Comparison of ENCODE assay signal across 9 cellular contexts in genomic region chr11:75816561-75817239, GRCh38. TPM values are rescaled to one million over a fixed set of nuclear protein-coding genes. Genes with fewer than 3 reads are reported as not detected.
A peak's percentile ranks its signal among the peaks of the same experiment; 100 is the strongest.
DNase-seq lines count a peak whose midpoint lies in the region; TF ChIP-seq lines count a peak whose summit lies in the region.
"Had no signal": no experiment of that assay in that cellular context is flagged by ENCODE, and none has a peak within 500 bp of the region (broad histone marks: within the 10 kb centered on the region; RNA-seq: fewer than 3 reads in every experiment).

No MANE protein-coding gene starts in this region.

- no peak overlapping the region for H2BK12ac ChIP-seq in neuronal stem cell (ENCODE audit: low read length)

- H3K4me3 ChIP-seq in Loucy (ENCODE audit: low read length, poor library complexity, severe bottlenecking) (peak overlapping the region; percentile 76), cardiac fibroblast (replicated peaks in 1 of 2; ENCODE audit: low read depth in 2 of 2, low read length in 2 of 2) (peak overlapping the region; percentile 84 to 86), neuronal stem cell (ENCODE audit: low read length in 2 of 2) (peak overlapping the region in 1 of 2 donors; percentile 59)

- H3K9ac ChIP-seq in Loucy (ENCODE audit: low read depth, low read length, poor library complexity, severe bottlenecking) (peak overlapping the region; percentile 80), neuronal stem cell (ENCODE audit: low read depth, low read length, poor library complexity) (peak overlapping the region; percentile 36)

- no peak overlapping the region for H3K18ac ChIP-seq in neuronal stem cell (ENCODE audit: low read length)

- no peak overlapping the region for H3K4ac ChIP-seq in neuronal stem cell (ENCODE audit: low read length)

- 100% methylated on average over 1 of the region's 6 CpGs; no CpG with 5 or more reads in 1 of the 2 donors for WGBS in neuronal stem cell (ENCODE audit: extremely low coverage in 2 of 2, insufficient read length in 2 of 2, insufficient replicate concordance in 1 of 2), 2 donors

- H2BK15ac ChIP-seq in neuronal stem cell (ENCODE audit: low read length): no peak overlapping the region

- H3K27me3 Mint-ChIP-seq in activated T-helper 2 cell treated with anti-CD3 and anti-CD28 coated beads, Interferon-gamma antibody, Interleukin-2, Interleukin-4, amounts not matched to agents 10 μg/mL and 5 μg/mL and 100 μg/mL, durations not matched to agents 14 hours and 24 hours and 36 hours (ENCODE audit: low read depth): no peaks in the 10 kb centered on the region
- H3K27me3 Mint-ChIP-seq: dendritic cell treated with granulocyte-macrophage colony-stimulating factor and Interleukin-4, amounts not matched to agents 40 ng/mL and 50 ng/mL, for 4 days had no signal

- DNase-seq in CMK (ENCODE audit: low read depth) (peak; percentile 20), cardiac fibroblast (ENCODE audit: low read depth in 2 of 2) (peak; percentile 18 to 21), neuronal stem cell (ENCODE audit: low spot score) (no peak), NCI-H446 (lab: John Stamatoyannopoulos, UW) (no peak), hippocampal formation (lab: John Stamatoyannopoulos, UW) (no peak), anterior cingulate cortex (lab: John Stamatoyannopoulos, UW) (no peak)
- no peak for DNase-seq in activated T-helper 2 cell treated with anti-CD3 and anti-CD28 coated beads, Interferon-gamma antibody, Interleukin-2, Interleukin-4, amounts not matched to agents 10 μg/mL and 5 μg/mL and 100 μg/mL, durations not matched to agents 14 hours and 24 hours and 36 hours (ENCODE audit: low spot score)

- H3K79me1 ChIP-seq in neuronal stem cell (ENCODE audit: low read depth, low read length): peaks cover 4% of the 10 kb centered on the region

- H2BK120ac ChIP-seq in neuronal stem cell (ENCODE audit: low read depth, low read length): no peak overlapping the region

- H3K4me1 Mint-ChIP-seq in activated T-helper 2 cell treated with anti-CD3 and anti-CD28 coated beads, Interferon-gamma antibody, Interleukin-2, Interleukin-4, amounts not matched to agents 10 μg/mL and 5 μg/mL and 100 μg/mL, durations not matched to agents 14 hours and 24 hours and 36 hours (ENCODE audit: low read depth): peaks cover 13% of the 10 kb centered on the region

- H3K27me3 ChIP-seq in Loucy (ENCODE audit: insufficient read depth, low read length, poor library complexity, severe bottlenecking): no peaks in the 10 kb centered on the region
- H3K27me3 ChIP-seq in neuronal stem cell (ENCODE audit: control insufficient read depth in 3 of 3, insufficient read depth in 3 of 3, low read depth in 1 of 3, low read length in 3 of 3): peaks cover 0 to 2% (median 0%) of the 10 kb centered on the region in 3 experiments

- no peak overlapping the region for H2AK5ac ChIP-seq in neuronal stem cell (ENCODE audit: low read depth, low read length)

- H3K36me3 Mint-ChIP-seq in activated T-helper 2 cell treated with anti-CD3 and anti-CD28 coated beads, Interferon-gamma antibody, Interleukin-2, Interleukin-4, amounts not matched to agents 10 μg/mL and 5 μg/mL and 100 μg/mL, durations not matched to agents 14 hours and 24 hours and 36 hours (ENCODE audit: low read depth): peaks cover 6% of the 10 kb centered on the region

- TF ChIP-seq CTCF in Loucy (conservative IDR thresholded peaks at IDR 0.05; ENCODE audit: low read length): no peak
- TF ChIP-seq CTCF in cardiac fibroblast (IDR thresholded peaks at IDR 0.05; ENCODE audit: low read depth, low read length): no peak

- no peak overlapping the region for H4K91ac ChIP-seq in neuronal stem cell (ENCODE audit: low read depth, low read length, poor library complexity)

- H3K36me3 ChIP-seq in Loucy (ENCODE audit: insufficient read depth, low read length) (no peaks in the 10 kb centered on the region), neuronal stem cell (replicated peaks in 1 of 2; ENCODE audit: control insufficient read depth in 2 of 2, insufficient read depth in 2 of 2, low read length in 2 of 2) (peaks cover 0 to 3% of the 10 kb centered on the region in 2 donors)

- H3K4me1 ChIP-seq in Loucy (ENCODE audit: insufficient read depth, low read length, poor library complexity, severe bottlenecking) (peaks cover 28% of the 10 kb centered on the region), neuronal stem cell (ENCODE audit: control insufficient read depth in 2 of 2, insufficient read depth in 1 of 2, low read depth in 1 of 2, low read length in 2 of 2) (peaks cover 10 to 11% of the 10 kb centered on the region in 2 donors)

- no peaks in the 10 kb centered on the region for H3K9me3 ChIP-seq in Loucy (ENCODE audit: insufficient read depth, low read depth, low read length)
- no peaks in the 10 kb centered on the region for H3K9me3 ChIP-seq in neuronal stem cell (replicated peaks in 1 of 2; ENCODE audit: control insufficient read depth in 2 of 2, insufficient read depth in 1 of 2, low read depth in 1 of 2, low read length in 2 of 2)

- intact Hi-C loops in activated T-helper 2 cell treated with anti-CD3 and anti-CD28 coated beads, Interferon-gamma antibody, Interleukin-2, Interleukin-4, amounts not matched to agents 10 μg/mL and 5 μg/mL and 100 μg/mL, durations not matched to agents 14 hours and 24 hours and 36 hours (cut with micrococcal nuclease): loop anchor here (5.0 to 10.0 kb wide), 2 partner anchors 51 to 418 kb away; no protein-coding TSS in a partner anchor

- no peak overlapping the region for H3K23ac ChIP-seq in neuronal stem cell (ENCODE audit: low read depth, low read length, poor library complexity)

- H3K27ac Mint-ChIP-seq in activated T-helper 2 cell treated with anti-CD3 and anti-CD28 coated beads, Interferon-gamma antibody, Interleukin-2, Interleukin-4, amounts not matched to agents 10 μg/mL and 5 μg/mL and 100 μg/mL, durations not matched to agents 14 hours and 24 hours and 36 hours: no peak overlapping the region
- H3K27ac Mint-ChIP-seq: dendritic cell treated with granulocyte-macrophage colony-stimulating factor and Interleukin-4, amounts not matched to agents 40 ng/mL and 50 ng/mL, for 4 days had no signal

- H2BK5ac ChIP-seq in neuronal stem cell (ENCODE audit: low read length): no peak overlapping the region

- H4K20me1 ChIP-seq in Loucy (ENCODE audit: insufficient read depth, low read length, poor library complexity, severe bottlenecking): peaks cover 23% of the 10 kb centered on the region

- no peaks in the 10 kb centered on the region for H3K9me3 Mint-ChIP-seq in activated T-helper 2 cell treated with anti-CD3 and anti-CD28 coated beads, Interferon-gamma antibody, Interleukin-2, Interleukin-4, amounts not matched to agents 10 μg/mL and 5 μg/mL and 100 μg/mL, durations not matched to agents 14 hours and 24 hours and 36 hours
- H3K9me3 Mint-ChIP-seq: dendritic cell treated with granulocyte-macrophage colony-stimulating factor and Interleukin-4, amounts not matched to agents 40 ng/mL and 50 ng/mL, for 4 days had no signal

- no peaks in the 10 kb centered on the region for H3F3A ChIP-seq in Loucy (ENCODE audit: low read depth)

- H3K14ac ChIP-seq in neuronal stem cell (ENCODE audit: low read length): no peak overlapping the region

- H3K9me2 ChIP-seq in Loucy (replicated peaks; ENCODE audit: low read depth, low read length): no peaks in the 10 kb centered on the region

- no peak overlapping the region for H4K8ac ChIP-seq in neuronal stem cell (ENCODE audit: low read depth, low read length)

- peaks cover 59% of the 10 kb centered on the region for H3K79me2 ChIP-seq in Loucy (ENCODE audit: insufficient read depth, low read length)

- H3K4me2 ChIP-seq in Loucy (ENCODE audit: low read depth, low read length, poor library complexity, severe bottlenecking) (peak overlapping the region; percentile 87), neuronal stem cell (ENCODE audit: insufficient read depth, low read length, poor library complexity, severe bottlenecking) (peak overlapping the region; percentile 82)

- no peak overlapping the region for H3K27ac ChIP-seq in neuronal stem cell (replicated peaks; ENCODE audit: low read length)

- H2AFZ ChIP-seq in Loucy (ENCODE audit: low read length): no peak overlapping the region
- peak overlapping the region; percentile 92 for H2AFZ ChIP-seq in neuronal stem cell (ENCODE audit: low read length)

- no peak overlapping the region for H3K4me3 Mint-ChIP-seq in activated T-helper 2 cell treated with anti-CD3 and anti-CD28 coated beads, Interferon-gamma antibody, Interleukin-2, Interleukin-4, amounts not matched to agents 10 μg/mL and 5 μg/mL and 100 μg/mL, durations not matched to agents 14 hours and 24 hours and 36 hours (ENCODE audit: low read depth)
- H3K4me3 Mint-ChIP-seq: dendritic cell treated with granulocyte-macrophage colony-stimulating factor and Interleukin-4, amounts not matched to agents 40 ng/mL and 50 ng/mL, for 4 days had no signal

RNA-seq across cellular contexts. Expression of gene UVRAG, which starts 1.7 kb away (rescaled TPM):
- polyA plus RNA-seq in neuronal stem cell (2013, experiment 1 of 2): 7.3 TPM
- polyA plus RNA-seq in neuronal stem cell (2013, experiment 2 of 2): 7.4 TPM
- total RNA-seq in activated T-helper 2 cell treated with anti-CD3 and anti-CD28 coated beads, Interferon-gamma antibody, Interleukin-2, Interleukin-4, amounts not matched to agents 10 μg/mL and 5 μg/mL and 100 μg/mL, durations not matched to agents 14 hours and 24 hours and 36 hours: 23.3 and 23.5 TPM in 2 replicates

RNA-seq across cellular contexts. Expression of gene DGAT2, which starts 48.1 kb away (rescaled TPM):
- 1.9 TPM for polyA plus RNA-seq in neuronal stem cell (2013, experiment 1 of 2)
- 2.0 TPM for polyA plus RNA-seq in neuronal stem cell (2013, experiment 2 of 2)
- 2.6 and 3.0 TPM in 2 replicates for total RNA-seq in activated T-helper 2 cell treated with anti-CD3 and anti-CD28 coated beads, Interferon-gamma antibody, Interleukin-2, Interleukin-4, amounts not matched to agents 10 μg/mL and 5 μg/mL and 100 μg/mL, durations not matched to agents 14 hours and 24 hours and 36 hours

Comparison
In these comparisons a context has a peak if more than half of its experiments do, and no peak if none do; other contexts are left out.
1. DNase-seq: peak in CMK (single experiment) and cardiac fibroblast (2 of 2); none in neuronal stem cell (single experiment), NCI-H446 (0 of 2), hippocampal formation (0 of 2), activated T-helper 2 cell treated with anti-CD3 and anti-CD28 coated beads, Interferon-gamma antibody, Interleukin-2, Interleukin-4, amounts not matched to agents 10 μg/mL and 5 μg/mL and 100 μg/mL, durations not matched to agents 14 hours and 24 hours and 36 hours (single experiment) and anterior cingulate cortex (0 of 58).